In the genomic region with DNA sequence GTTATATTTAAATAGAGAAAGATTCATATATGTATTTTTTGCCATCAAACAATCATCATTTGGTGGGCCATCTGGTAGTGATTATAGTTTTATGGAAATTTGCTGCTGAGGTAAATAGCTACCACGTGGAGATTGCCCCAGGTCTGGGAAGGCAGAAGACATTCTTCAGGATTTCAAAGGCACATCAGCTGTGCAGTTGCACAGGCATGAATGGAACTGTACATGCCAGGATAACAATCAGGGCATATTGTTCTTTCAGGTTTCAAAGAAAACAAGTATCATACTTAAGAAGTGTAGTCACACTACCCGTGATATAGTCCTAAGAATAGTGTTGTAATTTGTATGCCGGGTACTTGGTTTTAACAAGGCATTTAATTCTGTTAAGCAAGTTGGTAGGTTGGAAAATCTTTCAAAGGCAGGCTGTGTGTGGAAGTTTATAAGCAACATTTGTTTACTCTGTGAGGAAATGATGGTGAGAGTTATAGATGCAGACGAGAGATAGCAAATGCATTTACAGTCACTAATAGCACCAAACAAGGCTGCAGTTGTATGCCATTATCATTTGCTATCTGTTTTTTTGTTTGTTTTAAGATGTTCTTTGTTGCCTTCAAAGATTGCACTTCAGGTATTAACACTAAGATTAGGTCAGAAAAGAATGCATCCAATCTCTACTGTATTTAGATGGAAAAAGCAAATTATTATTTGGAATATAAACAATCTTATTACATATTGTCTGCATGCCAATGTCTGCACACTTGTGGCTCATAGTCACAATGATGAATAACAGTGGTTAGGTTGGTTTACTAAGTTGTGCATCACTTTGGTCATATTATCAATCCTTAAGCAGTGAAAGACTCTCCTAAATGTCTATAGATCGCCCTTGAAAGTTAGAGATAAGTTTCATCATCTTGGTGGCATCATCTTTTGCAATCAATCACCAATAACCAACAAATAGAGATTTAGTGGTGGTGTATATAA, we compare ENCODE assay signal across 21 cellular contexts. TPM values are rescaled to one million over a fixed set of nuclear protein-coding genes. Genes with fewer than 3 reads are reported as not detected.
A peak's percentile ranks its signal among the peaks of the same experiment; 100 is the strongest.
DNase-seq lines count a peak whose midpoint lies in the region; ATAC-seq, FAIRE-seq and TF ChIP-seq lines count a peak whose summit lies in the region.
"Had no signal": no experiment of that assay in that cellular context is flagged by ENCODE, and none has a peak within 500 bp of the region (broad histone marks: within the 10 kb centered on the region; RNA-seq: fewer than 3 reads in every experiment).

No MANE protein-coding gene starts in this region.

- intact Hi-C loops in PC-9 (cut with micrococcal nuclease; ENCODE audit: unreplicated experiment): loop anchor here (10.0 kb wide), 1 partner anchor 118 kb away; no protein-coding TSS in a partner anchor

- H3K4me3 ChIP-seq in retinal pigment epithelial cell (ENCODE audit: low read length) (no peak overlapping the region), PC-9 (no peak overlapping the region)
- H3K4me3 ChIP-seq: HAP-1, K562, upper lobe of right lung had no signal

- no peaks in the 10 kb centered on the region for H3F3A ChIP-seq in PC-9 (ENCODE audit: insufficient read depth, low read depth)

- CTCF ChIA-PET in PC-9 (lab: Charles Lee): no interaction called here

- H3K36me3 ChIP-seq in PC-9 (ENCODE audit: low read depth): no peaks in the 10 kb centered on the region
- H3K36me3 ChIP-seq: HAP-1, upper lobe of right lung had no signal

- H3K4me1 ChIP-seq in PC-9 (replicated peaks; ENCODE audit: insufficient read depth): no peaks in the 10 kb centered on the region
- H3K4me1 ChIP-seq: Caco-2, HAP-1 had no signal

- H3K27ac ChIP-seq in PC-9: no peak overlapping the region
- H3K27ac ChIP-seq: upper lobe of right lung had no signal

- POLR2A ChIA-PET in PC-9 (lab: Charles Lee; ENCODE audit: unreplicated experiment): no interaction called here

- no peaks in the 10 kb centered on the region for H3K9me2 ChIP-seq in PC-9 (ENCODE audit: insufficient read depth)

- H2AFZ ChIP-seq in PC-9: no peak overlapping the region

- DNase-seq in H54 (ENCODE audit: insufficient read length, low spot score) (no peak), fibroblast of gingiva (ENCODE audit: low read depth) (peak; percentile 46), retinal pigment epithelial cell (ENCODE audit: low read depth) (peak; percentile 15), anterior cingulate cortex (lab: John Stamatoyannopoulos, UW) (no peak), PC-9 (no peak), NCI-H345 treated with DMSO at 0.1 percent for 48 hours (lab: John Stamatoyannopoulos, UW; ENCODE audit: unreplicated experiment) (no peak)
- DNase-seq: Caco-2; glutamatergic neuron; NCI-H2081 treated with DMSO at 0.1 percent for 48 hours; NCI-H524 treated with DMSO at 0.1 percent for 48 hours; nucleus accumbens; right cardiac atrium; SIG-M5; stimulated activated naive CD8-positive, alpha-beta T cell treated with anti-CD3 and anti-CD28 coated beads, Interleukin-15, amount 100 ng/mL, for 72 hours; upper lobe of right lung had no signal

- TF ChIP-seq POLR2A in H54 (IDR thresholded peaks at IDR 0.05; ENCODE audit: low read depth, low read length): no peak

- 0 out of 2 replicates have a peak, but pooled peaks cover 3% of the 10 kb centered on the region for H4K20me1 ChIP-seq in PC-9 (ENCODE audit: insufficient read depth)

- H3K79me2 ChIP-seq in PC-9 (ENCODE audit: low read depth): no peaks in the 10 kb centered on the region

- no peaks in the 10 kb centered on the region for H3K9me3 ChIP-seq in PC-9 (ENCODE audit: insufficient read depth, low read depth)
- H3K9me3 ChIP-seq: Caco-2, HAP-1, upper lobe of right lung had no signal

- no TSS peak for BruUV-seq in PC-9 (replicated peaks; lab: Mats Ljungman, UMichigan)

- ATAC-seq in SK-N-SH treated with all-trans-retinoic acid at 6 μM for 48 hours: peak; percentile 52
- ATAC-seq: activated CD4-positive, CD25-positive, alpha-beta regulatory T cell treated with anti-CD3 and anti-CD28 coated beads, Interleukin-2, amount 50 U/mL, for 24 hours; K562; right cardiac atrium; stimulated activated naive CD8-positive, alpha-beta T cell treated with anti-CD3 and anti-CD28 coated beads, Interleukin-15, amount 100 ng/mL, for 72 hours; upper lobe of right lung had no signal

- no peaks in the 10 kb centered on the region for H3K27me3 ChIP-seq in PC-9 (ENCODE audit: insufficient read depth, low read depth)
- H3K27me3 ChIP-seq: upper lobe of right lung had no signal

- FAIRE-seq in H54 (lab: Jason Lieb, UNC): peak; percentile 6
- FAIRE-seq: colon, endometrium, K562 had no signal

- H3K4me2 ChIP-seq in PC-9: no peak overlapping the region

- TF ChIP-seq CTCF in retinal pigment epithelial cell (conservative IDR thresholded peaks at IDR 0.05; ENCODE audit: low read depth, low read length) (no peak), PC-9 (conservative IDR thresholded peaks at IDR 0.05) (no peak)

TF ChIP-seq in SK-N-SH treated with all-trans-retinoic acid at 6 μM for 48 hours, 23 proteins besides CTCF, POLR2A, EP300 and RAD21:
- peak; percentile 29; the same call in 1 of the 2 replicates for TF ChIP-seq TCF4 (CRISPR knock-in tag; IDR thresholded peaks at IDR 0.05; ENCODE audit: borderline replicate concordance)
- TF ChIP-seq ZNF8 (CRISPR knock-in tag; IDR thresholded peaks at IDR 0.05): no peak
- TF ChIP-seq ISL1 (CRISPR knock-in tag; IDR thresholded peaks at IDR 0.05): no peak
- TF ChIP-seq, protein P1, sequence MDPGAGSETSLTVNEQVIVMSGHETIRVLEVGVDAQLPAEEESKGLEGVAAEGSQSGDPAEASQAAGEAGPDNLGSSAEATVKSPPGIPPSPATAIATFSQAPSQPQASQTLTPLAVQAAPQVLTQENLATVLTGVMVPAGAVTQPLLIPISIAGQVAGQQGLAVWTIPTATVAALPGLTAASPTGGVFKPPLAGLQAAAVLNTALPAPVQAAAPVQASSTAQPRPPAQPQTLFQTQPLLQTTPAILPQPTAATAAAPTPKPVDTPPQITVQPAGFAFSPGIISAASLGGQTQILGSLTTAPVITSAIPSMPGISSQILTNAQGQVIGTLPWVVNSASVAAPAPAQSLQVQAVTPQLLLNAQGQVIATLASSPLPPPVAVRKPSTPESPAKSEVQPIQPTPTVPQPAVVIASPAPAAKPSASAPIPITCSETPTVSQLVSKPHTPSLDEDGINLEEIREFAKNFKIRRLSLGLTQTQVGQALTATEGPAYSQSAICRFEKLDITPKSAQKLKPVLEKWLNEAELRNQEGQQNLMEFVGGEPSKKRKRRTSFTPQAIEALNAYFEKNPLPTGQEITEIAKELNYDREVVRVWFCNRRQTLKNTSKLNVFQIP (CRISPR knock-in tag; IDR thresholded peaks at IDR 0.05; ENCODE audit: borderline replicate concordance, low read depth): no peak
TF ChIP-seq in SK-N-SH treated with all-trans-retinoic acid at 6 μM for 48 hours: peak in this region for 1.

RNA-seq across cellular contexts. Expression of a gene that starts 55.3 kb away (rescaled TPM):
- 1,620 and 2,191 TPM in 2 replicates for total RNA-seq in PC-9 (2021)

Comparison
In these comparisons a context has a peak if more than half of its experiments do, and no peak if none do; other contexts are left out.
1. DNase-seq: peak in fibroblast of gingiva (single experiment) and retinal pigment epithelial cell (single experiment); none in H54 (single experiment), anterior cingulate cortex (0 of 58), PC-9 (0 of 2) and NCI-H345 treated with DMSO at 0.1 percent for 48 hours (single experiment).